ENCODE assay signal across 1 cellular context in the genomic region with DNA sequence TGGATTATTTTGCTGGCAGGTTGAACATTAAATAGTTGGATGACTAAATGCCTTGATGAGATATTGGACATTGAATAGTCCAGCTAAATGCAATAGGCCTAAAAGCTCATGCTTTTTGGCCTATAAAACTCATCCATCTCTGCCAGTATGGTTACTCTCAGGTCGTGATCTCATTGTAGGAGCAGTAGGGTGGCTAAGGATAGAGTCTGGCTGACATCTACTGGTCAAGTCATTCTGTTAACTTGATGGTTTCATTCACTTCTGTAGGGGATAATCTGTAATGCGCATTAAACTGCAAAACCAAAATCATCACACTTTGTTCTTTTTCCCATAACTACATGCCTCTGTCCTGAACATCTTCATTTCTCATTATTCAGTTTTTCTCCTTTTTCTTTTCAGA.
TF ChIP-seq lines count a peak whose summit lies in the region.

No MANE protein-coding gene starts in this region.

TF ChIP-seq in GM12878, 131 proteins besides CTCF, POLR2A, EP300 and RAD21 (continued from another document):
- no peak for TF ChIP-seq MLLT1 (IDR thresholded peaks at IDR 0.05)
- no peak for TF ChIP-seq BCLAF1 (IDR thresholded peaks at IDR 0.05)
- no peak for TF ChIP-seq HDAC2 (IDR thresholded peaks at IDR 0.05)
- TF ChIP-seq CBX3 (IDR thresholded peaks at IDR 0.05; ENCODE audit: borderline replicate concordance, low read depth), result no peak
- TF ChIP-seq NFYA (IDR thresholded peaks at IDR 0.05; ENCODE audit: borderline replicate concordance, low read depth, low read length), result no peak
